10 cellular contexts compared by ENCODE assay signal in genomic region chrX:106894978-106895452, GRCh38. TPM values are rescaled to one million over a fixed set of nuclear protein-coding genes. Genes with fewer than 3 reads are reported as not detected.
DNase-seq lines count a peak whose midpoint lies in the region; ATAC-seq, FAIRE-seq and TF ChIP-seq lines count a peak whose summit lies in the region.
"Had no signal": no experiment of that assay in that cellular context is flagged by ENCODE, and none has a peak within 500 bp of the region (broad histone marks: within the 10 kb centered on the region; RNA-seq: fewer than 3 reads in every experiment).

No MANE protein-coding gene starts in this region.

- H3K4me2 ChIP-seq in trophoblast cell (ENCODE audit: low read length), result no peak overlapping the region

- TF ChIP-seq POLR2A in heart left ventricle (IDR thresholded peaks at IDR 0.05), result no peak
- no peak for TF ChIP-seq POLR2A in GM12892 (IDR thresholded peaks at IDR 0.05; ENCODE audit: low read depth, low read length)

- no peak overlapping the region for H2AFZ ChIP-seq in trophoblast cell (ENCODE audit: insufficient read depth, low read length, poor library complexity)

- H3K4ac ChIP-seq in trophoblast cell (ENCODE audit: low read depth, low read length), result no peak overlapping the region

- no peak overlapping the region for H3K9ac ChIP-seq in trophoblast cell (ENCODE audit: low read length)

- H3K23ac ChIP-seq in trophoblast cell (ENCODE audit: low read length), result no peak overlapping the region

- no peak overlapping the region for H2BK12ac ChIP-seq in trophoblast cell (ENCODE audit: low read length)

- no peak overlapping the region for H4K12ac ChIP-seq in trophoblast cell (ENCODE audit: low read depth, low read length)

- H2AK5ac ChIP-seq in trophoblast cell (ENCODE audit: low read length), result no peak overlapping the region

- no peak overlapping the region for H2BK120ac ChIP-seq in trophoblast cell (ENCODE audit: insufficient read depth, low read length, poor library complexity)

- no peak overlapping the region for H3K14ac ChIP-seq in trophoblast cell (ENCODE audit: low read length)

- CTCF ChIA-PET in RWPE1 (lab: Yijun Ruan, JAX), result interaction anchor here (0.7 to 2.2 kb wide), 5 partner anchors 10 to 734 kb away, joined by 3 to 6 read pairs (median 3); partner anchors contain the start of gene PRPS1

- FAIRE-seq in urothelium cell line (lab: Jason Lieb, UNC) (no peak), GM12892 (lab: Jason Lieb, UNC) (no peak)
- FAIRE-seq: GM12878 had no signal

- no peak overlapping the region for H3K27ac ChIP-seq in heart left ventricle
- H3K27ac ChIP-seq in right atrium auricular region, result no peak overlapping the region
- peak overlapping the region; percentile 74 for H3K27ac ChIP-seq in RWPE1
- H3K27ac ChIP-seq in trophoblast cell (ENCODE audit: low read depth, low read length), result no peak overlapping the region

- H3K79me1 ChIP-seq in trophoblast cell (ENCODE audit: low read length), result no peaks in the 10 kb centered on the region

- DNase-seq in heart left ventricle (peak in 3 of 5 donors; percentile 18 to 49 (median 35)), right atrium auricular region (ENCODE audit: low spot score) (no peak), RWPE1 (ENCODE audit: low spot score) (peak; percentile 42), fibroblast of pulmonary artery (ENCODE audit: low read depth) (peak; percentile 74), urothelium cell line (ENCODE audit: low spot score) (peak; percentile 41), trophoblast cell (no peak), GM12892 (ENCODE audit: insufficient read length) (no peak)
- DNase-seq: SHP77 treated with DMSO at 0.1 percent for 48 hours had no signal

- H3K18ac ChIP-seq in trophoblast cell (ENCODE audit: low read length), result no peak overlapping the region

- peaks cover 0 to 15% (median 0%) of the 10 kb centered on the region in 9 donors for H3K27me3 ChIP-seq in heart left ventricle
- no peaks in the 10 kb centered on the region for H3K27me3 ChIP-seq in right atrium auricular region
- H3K27me3 ChIP-seq in trophoblast cell (ENCODE audit: insufficient read depth, low read length), result no peaks in the 10 kb centered on the region

- H3K36me3 ChIP-seq in heart left ventricle (no peaks in the 10 kb centered on the region), right atrium auricular region (no peaks in the 10 kb centered on the region), trophoblast cell (ENCODE audit: control insufficient read depth in 1 of 2, insufficient read depth in 2 of 2, low read length in 2 of 2) (no peaks in the 10 kb centered on the region)

- H4K91ac ChIP-seq in trophoblast cell (ENCODE audit: low read depth, low read length), result no peak overlapping the region

- TF ChIP-seq CTCF in heart left ventricle (IDR thresholded peaks at IDR 0.05) (no peak), right atrium auricular region (IDR thresholded peaks at IDR 0.05) (no peak), RWPE1 (conservative IDR thresholded peaks at IDR 0.05; ENCODE audit: low read depth) (no peak), fibroblast of pulmonary artery (IDR thresholded peaks at IDR 0.05; ENCODE audit: low read length, missing control alignments) (no peak)

- intact Hi-C loops in heart left ventricle (cut with DNase I), result loop anchor here (5.0 to 10.0 kb wide), 5 partner anchors 57 to 1000 kb away; no protein-coding TSS in a partner anchor

- 25 to 47% (median 43%) methylated on average over 2 to 3 of the region's 3 CpGs for WGBS in heart left ventricle, 4 donors
- WGBS in trophoblast cell (ENCODE audit: extremely low coverage, insufficient coverage, insufficient read length), result no CpG with 5 or more reads among the region's 3 CpGs

- H2BK5ac ChIP-seq in trophoblast cell (ENCODE audit: low read depth, low read length, poor library complexity), result no peak overlapping the region

- H3K4me1 ChIP-seq in heart left ventricle, result peaks cover 0 to 3% (median 0%) of the 10 kb centered on the region in 12 donors
- H3K4me1 ChIP-seq in right atrium auricular region, result peaks cover 0 to 3% of the 10 kb centered on the region in 2 donors
- peaks cover 0 to 3% of the 10 kb centered on the region in 2 experiments for H3K4me1 ChIP-seq in trophoblast cell (ENCODE audit: control insufficient read depth in 1 of 2, insufficient read depth in 2 of 2, low read length in 2 of 2)

- no peak overlapping the region for H4K8ac ChIP-seq in trophoblast cell (ENCODE audit: low read depth, low read length)

- ATAC-seq in heart left ventricle, result peak in 3 of 4 donors; percentile 22 to 70 (median 35)
- ATAC-seq in GM19463 (IDR thresholded peaks at IDR 0.05; ENCODE audit: unreplicated experiment), result no peak

- no peaks in the 10 kb centered on the region for H3K9me3 ChIP-seq in heart left ventricle
- H3K9me3 ChIP-seq in right atrium auricular region, result no peaks in the 10 kb centered on the region
- H3K9me3 ChIP-seq in trophoblast cell (ENCODE audit: insufficient read depth, low read depth, low read length), result no peaks in the 10 kb centered on the region

- H3K4me3 ChIP-seq in heart left ventricle (no peak overlapping the region), right atrium auricular region (no peak overlapping the region), fibroblast of pulmonary artery (replicated peaks; ENCODE audit: low read depth, low read length) (no peak overlapping the region), trophoblast cell (ENCODE audit: low read depth, low read length) (no peak overlapping the region)
- H3K4me3 ChIP-seq: GM12878 had no signal

- no peaks in the 10 kb centered on the region for H3K79me2 ChIP-seq in trophoblast cell (ENCODE audit: control insufficient read depth, insufficient read depth, low read length, poor library complexity)

- POLR2A ChIA-PET in RWPE1 (lab: Yijun Ruan, JAX; ENCODE audit: low non-redundant PET), result no interaction called here

RNA-seq across cellular contexts. Expression of gene RIPPLY1, which starts 8.1 kb away (rescaled TPM):
- total RNA-seq in heart left ventricle (not detected), right atrium auricular region (not detected)
- under 1 TPM in 1 of 2 donors, not detected in 1; 0.10 TPM for polyA plus RNA-seq in heart left ventricle
- 0.04 and 0.07 TPM in 2 replicates for polyA plus RNA-seq in trophoblast cell (2013)
- polyA plus RNA-seq in GM12892 (2012; ENCODE audit: missing spikeins), result not detected
- total RNA-seq: GM12878 had no signal
- polyA plus RNA-seq: GM12878 had no signal

RNA-seq across cellular contexts. Expression of gene CLDN2, which starts 25.2 kb away (rescaled TPM):
- total RNA-seq in heart left ventricle (not detected), right atrium auricular region (not detected)
- polyA plus RNA-seq in heart left ventricle, result not detected
- polyA plus RNA-seq in trophoblast cell (2013), result 0.04 TPM in 1 of 2 replicates, not detected in the other
- not detected for polyA plus RNA-seq in GM12892 (2012; ENCODE audit: missing spikeins)
- polyA plus RNA-seq: GM12878 had no signal

Comparison
In these comparisons a context has a peak if more than half of its experiments do, and no peak if none do; other contexts are left out.
1. DNase-seq: peak in heart left ventricle (3 of 5), RWPE1 (single experiment), fibroblast of pulmonary artery (single experiment) and urothelium cell line (single experiment); none in right atrium auricular region (single experiment), trophoblast cell (0 of 2) and GM12892 (single experiment).